13 cellular contexts compared by ENCODE assay signal in the genomic region with DNA sequence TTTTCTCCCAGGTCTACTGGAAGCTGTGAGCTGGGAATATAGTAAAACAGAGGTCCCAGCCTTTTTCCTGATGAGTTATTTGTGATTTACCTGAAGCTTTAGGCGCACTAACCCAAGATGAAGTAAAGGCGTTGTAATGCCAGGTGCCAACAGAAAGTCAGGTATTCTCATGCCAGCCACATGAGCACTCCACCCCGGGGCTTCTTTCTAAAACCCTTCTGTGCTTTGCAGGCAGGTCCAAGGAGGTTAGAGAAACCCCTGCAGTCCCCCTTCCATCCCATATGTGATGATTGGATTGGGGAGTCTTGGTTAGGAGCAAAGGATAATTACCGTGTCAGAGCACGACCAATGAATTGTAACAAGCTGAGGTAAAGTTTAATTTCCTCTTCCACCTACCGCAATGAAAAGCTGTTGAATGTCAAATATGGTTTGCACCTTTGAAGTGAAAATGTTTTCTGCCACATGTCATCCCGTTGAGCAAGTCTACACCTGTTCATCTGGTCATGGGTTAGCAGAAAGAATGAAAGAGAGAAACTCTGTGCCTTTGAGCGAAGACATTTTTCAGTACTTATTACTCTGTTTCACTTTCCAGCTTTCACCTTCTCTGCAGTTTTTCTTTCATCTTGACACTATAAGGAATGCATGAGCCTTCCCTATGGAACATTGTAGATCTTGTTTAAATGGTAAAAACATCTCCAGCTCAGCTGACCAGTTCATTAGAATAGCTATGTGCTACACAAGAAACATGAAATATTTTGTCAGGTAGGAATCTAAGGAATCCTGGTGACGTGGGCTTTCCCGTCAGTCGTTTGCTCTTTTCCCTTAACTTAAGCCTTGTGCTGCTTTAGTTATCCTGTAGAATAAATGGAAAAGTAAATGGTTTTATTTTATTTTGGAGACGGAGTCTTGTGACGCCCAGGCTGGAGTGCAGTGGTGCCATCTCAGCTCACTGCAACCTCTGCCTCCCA. TPM values are rescaled to one million over a fixed set of nuclear protein-coding genes. Genes with fewer than 3 reads are reported as not detected.
DNase-seq lines count a peak whose midpoint lies in the region; ATAC-seq and TF ChIP-seq lines count a peak whose summit lies in the region.
"Had no signal": no experiment of that assay in that cellular context is flagged by ENCODE, and none has a peak within 500 bp of the region (broad histone marks: within the 10 kb centered on the region; RNA-seq: fewer than 3 reads in every experiment).

No MANE protein-coding gene starts in this region.

- no peak overlapping the region for H3K14ac ChIP-seq in neuronal stem cell (ENCODE audit: low read length)

- intact Hi-C loops in dorsolateral prefrontal cortex (cut with DNase I): no loop called here

- H2BK5ac ChIP-seq in neuronal stem cell (ENCODE audit: low read length): no peak overlapping the region

- peak overlapping the region; percentile 68 for H3K9ac ChIP-seq in smooth muscle cell (ENCODE audit: low read depth)
- no peak overlapping the region for H3K9ac ChIP-seq in neuronal stem cell (ENCODE audit: low read depth, low read length, poor library complexity)

- H3K9me3 ChIP-seq in smooth muscle cell (replicated peaks; ENCODE audit: low read depth) (no peaks in the 10 kb centered on the region), neuronal stem cell (replicated peaks in 1 of 2; ENCODE audit: control insufficient read depth in 2 of 2, insufficient read depth in 1 of 2, low read depth in 1 of 2, low read length in 2 of 2) (no peaks in the 10 kb centered on the region)
- H3K9me3 ChIP-seq: neutrophil, uterus had no signal

- H2BK12ac ChIP-seq in neuronal stem cell (ENCODE audit: low read length): no peak overlapping the region

- H2BK15ac ChIP-seq in neuronal stem cell (ENCODE audit: low read length): no peak overlapping the region

- WGBS in smooth muscle cell (ENCODE audit: low lambda C conversion rate): 81% methylated on average over 13 of the region's 13 CpGs
- WGBS in neuronal stem cell (ENCODE audit: extremely low coverage in 2 of 2, insufficient read length in 2 of 2, insufficient replicate concordance in 1 of 2), 2 donors: no CpG with 5 or more reads among the region's 13 CpGs

- H3K79me1 ChIP-seq in neuronal stem cell (ENCODE audit: low read depth, low read length): peaks cover 1% of the 10 kb centered on the region

- H3K36me3 ChIP-seq in smooth muscle cell (ENCODE audit: low read depth) (no peaks in the 10 kb centered on the region), neuronal stem cell (replicated peaks in 1 of 2; ENCODE audit: control insufficient read depth in 2 of 2, insufficient read depth in 2 of 2, low read length in 2 of 2) (peaks cover 0 to 2% of the 10 kb centered on the region in 2 donors)
- H3K36me3 ChIP-seq: neutrophil, uterus had no signal

- peaks cover 48% of the 10 kb centered on the region for H4K20me1 ChIP-seq in smooth muscle cell (ENCODE audit: low read depth)

- no peak overlapping the region for H4K91ac ChIP-seq in neuronal stem cell (ENCODE audit: low read depth, low read length, poor library complexity)

- DNase-seq in dorsolateral prefrontal cortex (no peak), smooth muscle cell (lab: John Stamatoyannopoulos, UW; ENCODE audit: unreplicated experiment) (no peak), NCI-H128 (lab: John Stamatoyannopoulos, UW; ENCODE audit: unreplicated experiment) (no peak), neuronal stem cell (ENCODE audit: low spot score) (no peak)
- DNase-seq in stimulated activated naive CD4-positive, alpha-beta T cell (lab: John Stamatoyannopoulos, UW): no peak
- no peak for DNase-seq in stimulated activated naive CD8-positive, alpha-beta T cell treated with anti-CD3 and anti-CD28 coated beads, Interleukin-15, Interleukin-2, amounts not matched to agents 100 U/mL and 50 U/mL, for 24 hours
- DNase-seq: activated CD4-positive, alpha-beta T cell treated with anti-CD3 and anti-CD28 coated beads, Interleukin-2, amount 50 U/mL, for 4 hours; activated naive CD8-positive, alpha-beta T cell treated with anti-CD3 and anti-CD28 coated beads for 36 hours; NCI-H526 treated with DMSO at 0.1 percent for 48 hours; uterus had no signal

- no peak overlapping the region for H4K8ac ChIP-seq in neuronal stem cell (ENCODE audit: low read depth, low read length)

- no peak overlapping the region for H3K23ac ChIP-seq in neuronal stem cell (ENCODE audit: low read depth, low read length, poor library complexity)

- ATAC-seq in GM19468 (IDR thresholded peaks at IDR 0.05; ENCODE audit: extremely low read depth, unreplicated experiment) (peak; percentile 26), HG03342 (IDR thresholded peaks at IDR 0.05; ENCODE audit: unreplicated experiment) (peak; percentile 57)
- ATAC-seq in stimulated activated naive CD8-positive, alpha-beta T cell treated with anti-CD3 and anti-CD28 coated beads, Interleukin-15, Interleukin-2, amounts not matched to agents 100 U/mL and 50 U/mL, for 24 hours: no peak

- H2AFZ ChIP-seq in smooth muscle cell (ENCODE audit: low read depth) (no peak overlapping the region), neuronal stem cell (ENCODE audit: low read length) (no peak overlapping the region)

- H3K18ac ChIP-seq in neuronal stem cell (ENCODE audit: low read length): no peak overlapping the region

- no peak overlapping the region for H2AK5ac ChIP-seq in neuronal stem cell (ENCODE audit: low read depth, low read length)

- no peak overlapping the region for H3K4ac ChIP-seq in neuronal stem cell (ENCODE audit: low read length)

- peak overlapping the region; percentile 7 for H3K4me2 ChIP-seq in smooth muscle cell
- H3K4me2 ChIP-seq in neuronal stem cell (ENCODE audit: insufficient read depth, low read length, poor library complexity, severe bottlenecking): no peak overlapping the region

- peaks cover 70% of the 10 kb centered on the region for H3K79me2 ChIP-seq in smooth muscle cell (ENCODE audit: low read depth)

- H3K27me3 ChIP-seq in dorsolateral prefrontal cortex (no peaks in the 10 kb centered on the region), smooth muscle cell (ENCODE audit: low read depth) (no peaks in the 10 kb centered on the region), neuronal stem cell (ENCODE audit: control insufficient read depth in 3 of 3, insufficient read depth in 3 of 3, low read depth in 1 of 3, low read length in 3 of 3) (peaks cover 0 to 6% (median 0%) of the 10 kb centered on the region in 3 experiments)
- H3K27me3 ChIP-seq: neutrophil, uterus had no signal

- TF ChIP-seq CTCF in dorsolateral prefrontal cortex (IDR thresholded peaks at IDR 0.05 in 54 of 56, conservative IDR thresholded peaks at IDR 0.05 in 2 of 56; ENCODE audit: low read depth in 1 of 56, partially characterized antibody in 56 of 56) (no peak), smooth muscle cell (IDR thresholded peaks at IDR 0.05; ENCODE audit: borderline replicate concordance, insufficient read depth, poor library complexity, severe bottlenecking) (no peak)

- H3K4me1 ChIP-seq in smooth muscle cell (ENCODE audit: low read depth): peaks cover 23% of the 10 kb centered on the region
- H3K4me1 ChIP-seq in neuronal stem cell (ENCODE audit: control insufficient read depth in 2 of 2, insufficient read depth in 1 of 2, low read depth in 1 of 2, low read length in 2 of 2): no peaks in the 10 kb centered on the region

- H3K27ac ChIP-seq in dorsolateral prefrontal cortex (peak overlapping the region in 47 of 59 donors; percentile 37 to 99 (median 90)), smooth muscle cell (ENCODE audit: low read depth) (peak overlapping the region; percentile 95), neuronal stem cell (replicated peaks; ENCODE audit: low read length) (no peak overlapping the region)
- H3K27ac ChIP-seq: neutrophil had no signal

- H3K4me3 ChIP-seq in dorsolateral prefrontal cortex (no peak overlapping the region), smooth muscle cell (no peak overlapping the region), neuronal stem cell (ENCODE audit: low read length in 2 of 2) (no peak overlapping the region)
- H3K4me3 ChIP-seq: uterus had no signal

- H3F3A ChIP-seq in smooth muscle cell (ENCODE audit: low read depth): peaks cover 4% of the 10 kb centered on the region

- no peak overlapping the region for H2BK120ac ChIP-seq in neuronal stem cell (ENCODE audit: low read depth, low read length)

RNA-seq across cellular contexts. Expression of gene SCHIP1, which starts 55.6 kb away (rescaled TPM):
- total RNA-seq in dorsolateral prefrontal cortex: 100 to 1,000 TPM in 47 of 120 experiments, 10 to 100 TPM in 73; 43.3 to 151 (median 93.9) TPM
- 2.4 and 12.4 TPM in 2 replicates for total RNA-seq in smooth muscle cell
- 3.5 and 5.1 TPM in 2 replicates for polyA plus RNA-seq in smooth muscle cell
- 31.0 TPM for polyA plus RNA-seq in neuronal stem cell (2013, experiment 1 of 2)
- polyA plus RNA-seq in neuronal stem cell (2013, experiment 2 of 2): 31.4 TPM
- total RNA-seq: activated naive CD8-positive, alpha-beta T cell treated with anti-CD3 and anti-CD28 coated beads for 36 hours had no signal
